In genomic region chr18:22943847-22944246, GRCh38 we compare ENCODE assay signal across 29 cellular contexts.
"Had no signal": no experiment of that assay in that cellular context is flagged by ENCODE, and none has a peak within 500 bp of the region (broad histone marks: within the 10 kb centered on the region; RNA-seq: fewer than 3 reads in every experiment).

No MANE protein-coding gene starts in this region.

- H3K4me1 Mint-ChIP-seq: T-helper 17 cell had no signal

- H3K27me3 Mint-ChIP-seq: activated B cell treated with CpG ODN at 0.5 μM for 24 hours; activated CD4-positive, alpha-beta memory T cell treated with anti-CD3 and anti-CD28 coated beads, Interleukin-2, amount 10 ng/mL, durations not matched to agents 7 days and 5 days; activated naive CD8-positive, alpha-beta T cell; activated T-helper 17 cell treated with anti-CD3 and anti-CD28 coated beads, Interleukin-2, amount 50 U/mL, for 72 hours; T-helper 17 cell had no signal

- H3K4me1 ChIP-seq: gastrocnemius medialis had no signal

- H3K36me3 ChIP-seq: brain microvascular endothelial cell, gastrocnemius medialis had no signal

- H3K9me3 ChIP-seq: gastrocnemius medialis, heart left ventricle had no signal

- H3K27ac ChIP-seq: brain microvascular endothelial cell, epithelial cell of prostate, gastrocnemius medialis, heart left ventricle, WERI-Rb-1 had no signal

- DNase-seq: activated B cell treated with CpG ODN at 0.5 μM for 24 hours; activated CD4-positive, alpha-beta memory T cell treated with anti-CD3 and anti-CD28 coated beads, Interleukin-2, amount 10 ng/mL, durations not matched to agents 7 days and 5 days; activated CD4-positive, alpha-beta T cell treated with anti-CD3 and anti-CD28 coated beads for 48 hours; activated CD8-positive, alpha-beta memory T cell treated with anti-CD3 and anti-CD28 coated beads for 24 hours; activated effector memory CD4-positive, alpha-beta T cell treated with Interleukin-2 at 50 U/mL for 16 hours; activated gamma-delta T cell treated with Interleukin-2 at 50 U/mL for 16 hours; activated naive CD4-positive, alpha-beta T cell treated with anti-CD3 and anti-CD28 coated beads, Interleukin-2, amount 50 U/mL, for 16 hours; activated naive CD4-positive, alpha-beta T cell treated with Interleukin-2 at 50 U/mL for 16 hours; activated T-cell treated with anti-CD3 and anti-CD28 coated beads, Interleukin-2, amount 50 U/mL, for 4 hours; amniotic stem cell; anterior cingulate cortex; brain microvascular endothelial cell; caudate nucleus; cortex of kidney; dermis blood vessel endothelial cell; effector CD4-positive, alpha-beta T cell; foreskin fibroblast; gastrocnemius medialis; glutamatergic neuron; heart left ventricle; T-helper 1 cell; T-helper 17 cell; T1000; WERI-Rb-1 had no signal

- H3K4me3 ChIP-seq: gastrocnemius medialis, heart left ventricle had no signal

- H3K27me3 ChIP-seq: brain microvascular endothelial cell, gastrocnemius medialis, heart left ventricle had no signal

- H3K4me3 Mint-ChIP-seq: activated B cell treated with CpG ODN at 0.5 μM for 24 hours; activated CD4-positive, alpha-beta memory T cell treated with anti-CD3 and anti-CD28 coated beads, Interleukin-2, amount 10 ng/mL, durations not matched to agents 7 days and 5 days; activated naive CD8-positive, alpha-beta T cell; activated T-cell treated with anti-CD3 and anti-CD28 coated beads, Interleukin-2, amount 50 U/mL, for 4 hours; activated T-helper 17 cell treated with anti-CD3 and anti-CD28 coated beads, Interleukin-2, amount 50 U/mL, for 72 hours; T-helper 17 cell; T-helper 2 cell treated with Interferon-gamma antibody and Interleukin-4, amounts not matched to agents 5 μg/mL and 100 μg/mL, for 36 hours had no signal

- H3K9me3 Mint-ChIP-seq: activated B cell treated with CpG ODN at 0.5 μM for 24 hours; activated CD4-positive, alpha-beta memory T cell treated with anti-CD3 and anti-CD28 coated beads, Interleukin-2, amount 10 ng/mL, durations not matched to agents 7 days and 5 days; activated T-cell treated with anti-CD3 and anti-CD28 coated beads, Interleukin-2, amount 50 U/mL, for 4 hours; activated T-helper 17 cell treated with anti-CD3 and anti-CD28 coated beads, Interleukin-2, amount 50 U/mL, for 72 hours; T-helper 2 cell treated with Interferon-gamma antibody and Interleukin-4, amounts not matched to agents 5 μg/mL and 100 μg/mL, for 36 hours had no signal

- ATAC-seq: activated CD4-positive, CD25-positive, alpha-beta regulatory T cell treated with anti-CD3 and anti-CD28 coated beads, Interleukin-2, amount 50 U/mL, for 24 hours; activated T-cell treated with anti-CD3 and anti-CD28 coated beads, Interleukin-2, amount 50 U/mL, for 4 hours; activated T-helper 17 cell treated with anti-CD3 and anti-CD28 coated beads, Interleukin-2, amount 50 U/mL, for 72 hours; gastrocnemius medialis; heart left ventricle; T-helper 17 cell had no signal

- H3K27ac Mint-ChIP-seq: activated B cell treated with CpG ODN at 0.5 μM for 24 hours; activated CD4-positive, alpha-beta memory T cell treated with anti-CD3 and anti-CD28 coated beads, Interleukin-2, amount 10 ng/mL, durations not matched to agents 7 days and 5 days; activated naive CD8-positive, alpha-beta T cell; activated T-helper 17 cell treated with anti-CD3 and anti-CD28 coated beads, Interleukin-2, amount 50 U/mL, for 72 hours; T-helper 17 cell; T-helper 2 cell treated with Interferon-gamma antibody and Interleukin-4, amounts not matched to agents 5 μg/mL and 100 μg/mL, for 36 hours had no signal
